ENCODE assay signal across 17 cellular contexts in the genomic region with DNA sequence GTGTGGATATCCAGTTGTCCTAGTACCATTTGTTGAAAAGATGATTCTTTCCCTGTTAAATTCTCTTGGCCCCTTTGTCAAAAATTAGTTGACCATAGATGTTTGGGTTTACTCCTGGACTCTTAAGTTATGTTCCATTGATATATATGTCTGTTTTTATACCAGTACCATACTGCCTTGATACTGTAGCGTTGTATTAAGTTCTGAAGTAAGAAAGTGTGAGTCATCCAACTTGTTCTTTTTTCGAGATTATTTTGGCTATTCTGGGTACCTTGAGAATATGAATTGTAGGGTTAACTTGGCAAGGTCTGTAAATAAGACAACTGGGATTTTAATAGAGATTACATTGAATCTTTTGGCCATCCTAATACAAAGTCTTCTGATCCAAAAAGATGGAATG. TPM values are rescaled to one million over a fixed set of nuclear protein-coding genes. Genes with fewer than 3 reads are reported as not detected.
DNase-seq lines count a peak whose midpoint lies in the region; ATAC-seq lines count a peak whose summit lies in the region.
"Had no signal": no experiment of that assay in that cellular context is flagged by ENCODE, and none has a peak within 500 bp of the region (broad histone marks: within the 10 kb centered on the region; RNA-seq: fewer than 3 reads in every experiment).

No MANE protein-coding gene starts in this region.

- DNase-seq in activated naive CD4-positive, alpha-beta T cell treated with Interleukin-2 at 50 U/mL for 16 hours: no peak
- no peak for DNase-seq in activated T-helper 1 cell treated with anti-CD3 and anti-CD28 coated beads, Interleukin-12 subunit alpha, Interleukin-12 subunit beta, Interleukin-2, Interleukin-4 antibody, amounts not matched to agents 30 ng/mL and 10 ng/mL and 1 ng/mL, durations not matched to agents 14 hours and 24 hours and 36 hours (ENCODE audit: low spot score)
- no peak for DNase-seq in effector memory CD8-positive, alpha-beta T cell
- no peak for DNase-seq in pons (ENCODE audit: low spot score)
- DNase-seq: BE2C, DMS153, H9, MM.1S, NCI-H1105, NCI-H187 treated with DMSO at 0.1 percent for 48 hours, NCI-H446 treated with DMSO at 0.1 percent for 48 hours, NCI-H748 treated with DMSO at 0.1 percent for 48 hours, PC-3 had no signal

- H3K27me3 Mint-ChIP-seq in activated naive CD4-positive, alpha-beta T cell treated with anti-CD3 and anti-CD28 coated beads, Interleukin-2, amount 50 U/mL, for 24 hours: no peaks in the 10 kb centered on the region
- H3K27me3 Mint-ChIP-seq in activated T-helper 1 cell treated with anti-CD3 and anti-CD28 coated beads, Interleukin-12 subunit alpha, Interleukin-12 subunit beta, Interleukin-2, Interleukin-4 antibody, amounts not matched to agents 30 ng/mL and 10 ng/mL and 1 ng/mL, durations not matched to agents 14 hours and 24 hours and 36 hours (ENCODE audit: insufficient read depth): no peaks in the 10 kb centered on the region
- no peaks in the 10 kb centered on the region for H3K27me3 Mint-ChIP-seq in effector memory CD8-positive, alpha-beta T cell

- peak overlapping the region; percentile 53 for H3K27ac Mint-ChIP-seq in activated naive CD4-positive, alpha-beta T cell treated with anti-CD3 and anti-CD28 coated beads, Interleukin-2, amount 50 U/mL, for 24 hours
- H3K27ac Mint-ChIP-seq in activated T-helper 1 cell treated with anti-CD3 and anti-CD28 coated beads, Interleukin-12 subunit alpha, Interleukin-12 subunit beta, Interleukin-2, Interleukin-4 antibody, amounts not matched to agents 30 ng/mL and 10 ng/mL and 1 ng/mL, durations not matched to agents 14 hours and 24 hours and 36 hours: peak overlapping the region; percentile 55
- H3K27ac Mint-ChIP-seq in effector memory CD8-positive, alpha-beta T cell: peak overlapping the region; percentile 69 to 75

- ATAC-seq in effector memory CD8-positive, alpha-beta T cell (replicated peaks): no peak
- no peak for ATAC-seq in GM19397 (IDR thresholded peaks at IDR 0.05; ENCODE audit: unreplicated experiment)
- no peak for ATAC-seq in HG02870 (IDR thresholded peaks at IDR 0.05; ENCODE audit: unreplicated experiment)
- ATAC-seq: HepG2, PC-3 had no signal

- intact Hi-C loops in activated T-helper 1 cell treated with anti-CD3 and anti-CD28 coated beads, Interleukin-12 subunit alpha, Interleukin-12 subunit beta, Interleukin-2, Interleukin-4 antibody, amounts not matched to agents 30 ng/mL and 10 ng/mL and 1 ng/mL, durations not matched to agents 14 hours and 24 hours and 36 hours (cut with micrococcal nuclease): no loop called here

- peaks cover 43% of the 10 kb centered on the region for H3K4me1 Mint-ChIP-seq in activated naive CD4-positive, alpha-beta T cell treated with anti-CD3 and anti-CD28 coated beads, Interleukin-2, amount 50 U/mL, for 24 hours
- H3K4me1 Mint-ChIP-seq in activated T-helper 1 cell treated with anti-CD3 and anti-CD28 coated beads, Interleukin-12 subunit alpha, Interleukin-12 subunit beta, Interleukin-2, Interleukin-4 antibody, amounts not matched to agents 30 ng/mL and 10 ng/mL and 1 ng/mL, durations not matched to agents 14 hours and 24 hours and 36 hours (ENCODE audit: low read depth): peaks cover 31% of the 10 kb centered on the region
- H3K4me1 Mint-ChIP-seq in effector memory CD8-positive, alpha-beta T cell (ENCODE audit: low read depth in 2 of 2): peaks cover 17 to 34% of the 10 kb centered on the region in 2 donors
- H3K4me1 Mint-ChIP-seq: H9 had no signal

- no peak overlapping the region for H3K4me3 Mint-ChIP-seq in activated naive CD4-positive, alpha-beta T cell treated with anti-CD3 and anti-CD28 coated beads, Interleukin-2, amount 50 U/mL, for 24 hours
- H3K4me3 Mint-ChIP-seq in activated T-helper 1 cell treated with anti-CD3 and anti-CD28 coated beads, Interleukin-12 subunit alpha, Interleukin-12 subunit beta, Interleukin-2, Interleukin-4 antibody, amounts not matched to agents 30 ng/mL and 10 ng/mL and 1 ng/mL, durations not matched to agents 14 hours and 24 hours and 36 hours: no peak overlapping the region
- no peak overlapping the region for H3K4me3 Mint-ChIP-seq in effector memory CD8-positive, alpha-beta T cell
- H3K4me3 Mint-ChIP-seq: H9 had no signal

- no peaks in the 10 kb centered on the region for H3K9me3 Mint-ChIP-seq in activated naive CD4-positive, alpha-beta T cell treated with anti-CD3 and anti-CD28 coated beads, Interleukin-2, amount 50 U/mL, for 24 hours
- H3K9me3 Mint-ChIP-seq in activated T-helper 1 cell treated with anti-CD3 and anti-CD28 coated beads, Interleukin-12 subunit alpha, Interleukin-12 subunit beta, Interleukin-2, Interleukin-4 antibody, amounts not matched to agents 30 ng/mL and 10 ng/mL and 1 ng/mL, durations not matched to agents 14 hours and 24 hours and 36 hours: no peaks in the 10 kb centered on the region
- H3K9me3 Mint-ChIP-seq in effector memory CD8-positive, alpha-beta T cell: no peaks in the 10 kb centered on the region
- H3K9me3 Mint-ChIP-seq: H9 had no signal

- H3K36me3 Mint-ChIP-seq in activated naive CD4-positive, alpha-beta T cell treated with anti-CD3 and anti-CD28 coated beads, Interleukin-2, amount 50 U/mL, for 24 hours: peaks cover 32% of the 10 kb centered on the region
- H3K36me3 Mint-ChIP-seq in activated T-helper 1 cell treated with anti-CD3 and anti-CD28 coated beads, Interleukin-12 subunit alpha, Interleukin-12 subunit beta, Interleukin-2, Interleukin-4 antibody, amounts not matched to agents 30 ng/mL and 10 ng/mL and 1 ng/mL, durations not matched to agents 14 hours and 24 hours and 36 hours (ENCODE audit: low read depth): peaks cover 52% of the 10 kb centered on the region
- H3K36me3 Mint-ChIP-seq in effector memory CD8-positive, alpha-beta T cell (ENCODE audit: insufficient read depth): peaks cover 96% of the 10 kb centered on the region

RNA-seq across cellular contexts. Expression of a gene that starts 26.5 kb away (rescaled TPM):
- 51.4 and 54.6 TPM in 2 replicates for total RNA-seq in activated T-helper 1 cell treated with anti-CD3 and anti-CD28 coated beads, Interleukin-12 subunit alpha, Interleukin-12 subunit beta, Interleukin-2, Interleukin-4 antibody, amounts not matched to agents 30 ng/mL and 10 ng/mL and 1 ng/mL, durations not matched to agents 14 hours and 24 hours and 36 hours
